In genomic region chr3:5613580-5613979, GRCh38 we compare ENCODE assay signal across 27 cellular contexts.
"Had no signal": no experiment of that assay in that cellular context is flagged by ENCODE, and none has a peak within 500 bp of the region (broad histone marks: within the 10 kb centered on the region; RNA-seq: fewer than 3 reads in every experiment).

No MANE protein-coding gene starts in this region.

- H3K4me3 ChIP-seq: pancreas, prostate gland, right lobe of liver, sigmoid colon, stomach, thoracic aorta, thyroid gland, tibial nerve, upper lobe of left lung, vagina had no signal

- H3K36me3 ChIP-seq: neutrophil, pancreas, prostate gland, right lobe of liver, sigmoid colon, stomach, thoracic aorta, thyroid gland, tibial nerve, upper lobe of left lung, vagina had no signal

- H3K36me3 Mint-ChIP-seq: naive thymus-derived CD4-positive, alpha-beta T cell; natural killer cell treated with Interleukin-12 subunit alpha and Interleukin-12 subunit beta and Interleukin-15 and Interleukin-18, amount 100 ng/mL, for 72 hours; stimulated activated effector memory CD8-positive, alpha-beta T cell treated with anti-CD3 and anti-CD28 coated beads, Interleukin-12 subunit alpha, Interleukin-12 subunit beta, amount 100 ng/mL, for 72 hours; stimulated activated naive B cell treated with anti-CD40 and anti-IgM and Interleukin-4, amounts not matched to agents 10 μg/mL and 1 μg/mL and 100 μg/mL, for 72 hours had no signal

- DNase-seq: naive thymus-derived CD4-positive, alpha-beta T cell; nephron progenitor cell; nucleus accumbens; pancreas; right cardiac atrium; right lobe of liver; sigmoid colon; small intestine; stimulated activated CD4-positive, alpha-beta T cell treated with anti-CD3 and anti-CD28 coated beads, Interleukin-15, amount 100 ng/mL, for 24 hours; stimulated activated CD4-positive, alpha-beta T cell treated with anti-CD3 and anti-CD28 coated beads, Interleukin-2, amount 100 ng/mL, for 24 hours; stimulated activated CD4-positive, alpha-beta T cell treated with anti-CD3 and anti-CD28 coated beads, Interleukin-2, amount 100 ng/mL, for 48 hours; stimulated activated CD4-positive, alpha-beta T cell treated with anti-CD3 and anti-CD28 coated beads, Interleukin-4, amount 100 ng/mL, for 24 hours; stimulated activated naive B cell treated with anti-CD40 and anti-IgM and Interleukin-4, amounts not matched to agents 10 μg/mL and 1 μg/mL and 100 μg/mL, for 72 hours; stimulated activated naive CD4-positive, alpha-beta T cell treated with Interleukin-2 at 50 U/mL for 16 hours; stomach; thyroid gland; upper lobe of left lung had no signal

- FAIRE-seq: pancreas, small intestine, urothelium cell line had no signal

- H3K4me1 ChIP-seq: pancreas, prostate gland, right lobe of liver, sigmoid colon, stomach, thyroid gland, tibial nerve, upper lobe of left lung, vagina had no signal

- H3K4me1 Mint-ChIP-seq: naive thymus-derived CD4-positive, alpha-beta T cell; neural crest cell; stimulated activated effector memory CD8-positive, alpha-beta T cell treated with anti-CD3 and anti-CD28 coated beads, Interleukin-12 subunit alpha, Interleukin-12 subunit beta, amount 100 ng/mL, for 72 hours had no signal

- H3K4me3 Mint-ChIP-seq: naive thymus-derived CD4-positive, alpha-beta T cell; natural killer cell treated with Interleukin-12 subunit alpha and Interleukin-12 subunit beta and Interleukin-15 and Interleukin-18, amount 100 ng/mL, for 72 hours; nephron progenitor cell; neural crest cell; stimulated activated effector memory CD8-positive, alpha-beta T cell treated with anti-CD3 and anti-CD28 coated beads, Interleukin-12 subunit alpha, Interleukin-12 subunit beta, amount 100 ng/mL, for 72 hours; stimulated activated naive B cell treated with anti-CD40 and anti-IgM and Interleukin-4, amounts not matched to agents 10 μg/mL and 1 μg/mL and 100 μg/mL, for 72 hours; stimulated activated naive CD8-positive, alpha-beta T cell treated with anti-CD3 and anti-CD28 coated beads, Interleukin-15, Interleukin-2, amounts not matched to agents 100 ng/mL and 50 ng/mL, for 24 hours had no signal

- H3K27ac ChIP-seq: neutrophil, pancreas, prostate gland, right lobe of liver, sigmoid colon, stomach, thoracic aorta, thyroid gland, tibial nerve, upper lobe of left lung, vagina had no signal

- H3K27me3 ChIP-seq: neutrophil, pancreas, right lobe of liver, sigmoid colon, stomach, thyroid gland, tibial nerve, upper lobe of left lung, vagina had no signal

- H3K27me3 Mint-ChIP-seq: natural killer cell treated with Interleukin-12 subunit alpha and Interleukin-12 subunit beta and Interleukin-15 and Interleukin-18, amount 100 ng/mL, for 72 hours; stimulated activated naive CD8-positive, alpha-beta T cell treated with anti-CD3 and anti-CD28 coated beads, Interleukin-15, Interleukin-2, amounts not matched to agents 100 ng/mL and 50 ng/mL, for 24 hours had no signal

- H3K27ac Mint-ChIP-seq: naive thymus-derived CD4-positive, alpha-beta T cell; natural killer cell treated with Interleukin-12 subunit alpha and Interleukin-12 subunit beta and Interleukin-15 and Interleukin-18, amount 100 ng/mL, for 72 hours; stimulated activated effector memory CD8-positive, alpha-beta T cell treated with anti-CD3 and anti-CD28 coated beads, Interleukin-12 subunit alpha, Interleukin-12 subunit beta, amount 100 ng/mL, for 72 hours; stimulated activated naive B cell treated with anti-CD40 and anti-IgM and Interleukin-4, amounts not matched to agents 10 μg/mL and 1 μg/mL and 100 μg/mL, for 72 hours; stimulated activated naive CD8-positive, alpha-beta T cell treated with anti-CD3 and anti-CD28 coated beads, Interleukin-15, Interleukin-2, amounts not matched to agents 100 ng/mL and 50 ng/mL, for 24 hours had no signal

- H3K9me3 ChIP-seq: neutrophil, pancreas, prostate gland, right lobe of liver, stomach, thoracic aorta, thyroid gland, tibial nerve, upper lobe of left lung, vagina had no signal

- ATAC-seq: naive thymus-derived CD4-positive, alpha-beta T cell; natural killer cell treated with Interleukin-12 subunit alpha and Interleukin-12 subunit beta and Interleukin-15 and Interleukin-18, amount 100 ng/mL, for 72 hours; right cardiac atrium; right lobe of liver; stimulated activated effector memory CD8-positive, alpha-beta T cell treated with anti-CD3 and anti-CD28 coated beads, Interleukin-12 subunit alpha, Interleukin-12 subunit beta, amount 100 ng/mL, for 72 hours; stimulated activated naive B cell treated with anti-CD40 and anti-IgM and Interleukin-4, amounts not matched to agents 10 μg/mL and 1 μg/mL and 100 μg/mL, for 72 hours had no signal
